ENCODE assay signal across 21 cellular contexts in genomic region chr2:178707471-178707870, GRCh38.
"Had no signal": no experiment of that assay in that cellular context is flagged by ENCODE, and none has a peak within 500 bp of the region (broad histone marks: within the 10 kb centered on the region; RNA-seq: fewer than 3 reads in every experiment).

No MANE protein-coding gene starts in this region.

- H3K27ac ChIP-seq: dorsolateral prefrontal cortex, lower lobe of right lung, pancreas, prostate gland, skin epidermis had no signal

- DNase-seq: cortex of kidney; dorsolateral prefrontal cortex; effector CD8-positive, alpha-beta T cell; foreskin melanocyte; head of caudate nucleus; hippocampal formation; kidney glomerular epithelial cell; lower lobe of right lung; occipital lobe; pancreas; retina; stimulated activated CD4-positive, alpha-beta T cell treated with anti-CD3 and anti-CD28 coated beads, Interleukin-2, amount 100 ng/mL, for 24 hours; stimulated activated CD4-positive, alpha-beta T cell treated with anti-CD3 and anti-CD28 coated beads, Interleukin-4, amount 100 ng/mL, for 4 hours; stimulated activated naive B cell treated with anti-CD40 and anti-IgM and Interleukin-4, amounts not matched to agents 10 μg/mL and 1 μg/mL and 100 μg/mL, for 72 hours; stimulated activated naive CD8-positive, alpha-beta T cell treated with anti-CD3 and anti-CD28 coated beads, Interleukin-15, amount 100 ng/mL, for 72 hours; trophoblast cell had no signal

- H3K27me3 ChIP-seq: dorsolateral prefrontal cortex, pancreas had no signal

- ATAC-seq: left lobe of liver; lower lobe of right lung; natural killer cell treated with Interleukin-12 subunit alpha and Interleukin-12 subunit beta and Interleukin-15 and Interleukin-18, amount 100 ng/mL, for 72 hours; pancreas; sciatic nerve; stimulated activated naive B cell treated with anti-CD40 and anti-IgM and Interleukin-4, amounts not matched to agents 10 μg/mL and 1 μg/mL and 100 μg/mL, for 72 hours; stimulated activated naive CD8-positive, alpha-beta T cell treated with anti-CD3 and anti-CD28 coated beads, Interleukin-15, amount 100 ng/mL, for 72 hours had no signal

- H3K4me3 ChIP-seq: dorsolateral prefrontal cortex, lower lobe of right lung, pancreas, prostate gland, skin epidermis had no signal

- H3K9me3 ChIP-seq: lower lobe of right lung, pancreas, prostate gland had no signal

- H3K4me1 ChIP-seq: lower lobe of right lung, pancreas, prostate gland had no signal

- H3K36me3 ChIP-seq: prostate gland had no signal
